Comparison of ENCODE assay signal across 8 cellular contexts in genomic region chr14:105481886-105482454, GRCh38. TPM values are rescaled to one million over a fixed set of nuclear protein-coding genes. Genes with fewer than 3 reads are reported as not detected.
DNase-seq lines count a peak whose midpoint lies in the region; ATAC-seq and TF ChIP-seq lines count a peak whose summit lies in the region.

No MANE protein-coding gene starts in this region.

- DNase-seq in Daoy (ENCODE audit: low read depth) (peak; percentile 99), NCI-H1436 (lab: John Stamatoyannopoulos, UW) (peak; percentile 94), T-cell (peak; percentile 81 to 98 (median 96)), amniotic epithelial cell (ENCODE audit: low read depth) (peak; percentile 93), left cardiac atrium (peak; percentile 96), psoas muscle (peak; percentile 93 to 95), upper lobe of right lung (peak; percentile 95)

- H3K27ac Mint-ChIP-seq in T-cell, result peak overlapping the region; percentile 99 to 100

- H3K27me3 ChIP-seq in psoas muscle (ENCODE audit: insufficient read depth in 3 of 3, low read length in 2 of 3) (peaks cover 0 to 14% (median 0%) of the 10 kb centered on the region in 3 donors), upper lobe of right lung (no peaks in the 10 kb centered on the region)

- H3K27me3 Mint-ChIP-seq in T-cell, result peaks cover 0 to 3% of the 10 kb centered on the region in 2 donors

- 5 to 17% (median 6%) methylated on average over 16 to 18 of the region's 18 CpGs for WGBS in psoas muscle, 3 donors

- H3K9me3 Mint-ChIP-seq in T-cell, result no peaks in the 10 kb centered on the region

- ATAC-seq in HG02588 (IDR thresholded peaks at IDR 0.05; ENCODE audit: unreplicated experiment), result peak; percentile 32
- peak; percentile 55 to 70 (median 66) for ATAC-seq in T-cell (replicated peaks in 1 of 4)
- peak; percentile 45 to 56 for ATAC-seq in left cardiac atrium
- peak; percentile 22 to 51 (median 39) for ATAC-seq in psoas muscle
- peak; percentile 57 for ATAC-seq in upper lobe of right lung

- intact Hi-C loops in left cardiac atrium (cut with DNase I), result no loop called here
- intact Hi-C loops in psoas muscle (cut with DNase I), result no loop called here
- intact Hi-C loops in upper lobe of right lung (cut with DNase I), result no loop called here

- H3K4me3 ChIP-seq in psoas muscle (peak overlapping the region; percentile 52), upper lobe of right lung (peak overlapping the region; percentile 40)

- CTCF ChIA-PET in T-cell (lab: Charles Lee), result interaction anchor here (0.6 to 2.7 kb wide), 3 partner anchors 8 to 417 kb away, joined by 3 to 74 read pairs (median 9); partner anchors contain the start of genes GPR132 (in 1 of the 2) and TEDC1 (in 1 of the 2)

- POLR2A ChIA-PET in T-cell (lab: Charles Lee), result interaction anchor here (0.6 to 1.1 kb wide), 3 partner anchors 8 to 143 kb away, joined by 3 to 10 read pairs (median 5); partner anchors contain the start of gene TEDC1 (in 1 of the 2)

- H3K36me3 ChIP-seq in psoas muscle (ENCODE audit: insufficient read depth in 1 of 2, low read depth in 1 of 2) (no peaks in the 10 kb centered on the region), upper lobe of right lung (no peaks in the 10 kb centered on the region)

- peak overlapping the region; percentile 71 to 79 (median 76) for H3K4me3 Mint-ChIP-seq in T-cell

- H3K36me3 Mint-ChIP-seq in T-cell, result no peaks in the 10 kb centered on the region

- H3K9me3 ChIP-seq in psoas muscle (no peaks in the 10 kb centered on the region), upper lobe of right lung (no peaks in the 10 kb centered on the region)

- H3K4me1 ChIP-seq in psoas muscle, result peaks cover 30% of the 10 kb centered on the region
- peaks cover 60% of the 10 kb centered on the region for H3K4me1 ChIP-seq in upper lobe of right lung

- TF ChIP-seq CTCF in psoas muscle (IDR thresholded peaks at IDR 0.05), result no peak
- no peak for TF ChIP-seq CTCF in upper lobe of right lung (IDR thresholded peaks at IDR 0.05)

- peaks cover 58 to 68% (median 59%) of the 10 kb centered on the region in 3 donors for H3K4me1 Mint-ChIP-seq in T-cell

- H3K27ac ChIP-seq in psoas muscle (peak overlapping the region; percentile 83), upper lobe of right lung (peak overlapping the region; percentile 98)

RNA-seq across cellular contexts. Expression of gene CRIP1, which starts 4.7 kb away (rescaled TPM):
- 15.0 and 20.4 TPM in 2 replicates for total RNA-seq in Daoy (2014; rRNA removed; shearing (Covaris generic))
- 100 to 1,000 TPM; 224 to 477 (median 329) TPM for total RNA-seq in T-cell
- total RNA-seq in left cardiac atrium, result 100 to 1,000 TPM; 137 to 192 TPM
- 10 to 100 TPM; 11.5 to 24.9 (median 14.2) TPM for total RNA-seq in psoas muscle
- 10 to 100 TPM; 17.5 to 27.2 (median 20.6) TPM for polyA plus RNA-seq in psoas muscle
- total RNA-seq in upper lobe of right lung, result 96.2 TPM

RNA-seq across cellular contexts. Expression of gene CRIP2, which starts 7.3 kb away (rescaled TPM):
- total RNA-seq in Daoy (2014; rRNA removed; shearing (Covaris generic)), result 88.8 and 94.1 TPM in 2 replicates
- 10 to 100 TPM in 4 of 5 donors, 1 to 10 TPM in 1; 6.4 to 38.7 (median 19.7) TPM for total RNA-seq in T-cell
- total RNA-seq in left cardiac atrium, result 100 to 1,000 TPM; 783 to 843 TPM
- 10 to 100 TPM; 23.1 to 46.5 (median 30.2) TPM for total RNA-seq in psoas muscle
- 10 to 100 TPM; 28.5 to 71.8 (median 47.3) TPM for polyA plus RNA-seq in psoas muscle
- 191 TPM for total RNA-seq in upper lobe of right lung

RNA-seq across cellular contexts. Expression of gene TEDC1, which starts 9.1 kb away (rescaled TPM):
- 61.9 and 73.5 TPM in 2 replicates for total RNA-seq in Daoy (2014; rRNA removed; shearing (Covaris generic))
- total RNA-seq in T-cell (100 to 1,000 TPM in 1 of 5 donors, 10 to 100 TPM in 4; 32.8 to 186 (median 37.5) TPM), left cardiac atrium (1 to 10 TPM; 5.1 to 5.9 TPM), psoas muscle (1 to 10 TPM in 3 of 4 donors, under 1 TPM in 1; 0.95 to 2.0 (median 1.2) TPM), upper lobe of right lung (7.9 TPM)
- 1 to 10 TPM; 1.9 to 5.2 (median 2.3) TPM for polyA plus RNA-seq in psoas muscle

RNA-seq across cellular contexts. Expression of gene TMEM121, which starts 44.4 kb away (rescaled TPM):
- 8.4 and 8.7 TPM in 2 replicates for total RNA-seq in Daoy (2014; rRNA removed; shearing (Covaris generic))
- total RNA-seq in T-cell (1 to 10 TPM; 1.8 to 6.7 (median 4.0) TPM), left cardiac atrium (1 to 10 TPM; 2.2 to 2.7 TPM), psoas muscle (under 1 TPM; 0.23 to 0.60 (median 0.39) TPM), upper lobe of right lung (1.5 TPM)
- polyA plus RNA-seq in psoas muscle, result under 1 TPM; 0.08 to 0.60 (median 0.17) TPM

Comparison
In these comparisons a context has a peak if more than half of its experiments do, and no peak if none do; other contexts are left out.
1. Peak in every context shown above with its lines: DNase-seq, ATAC-seq, H3K4me3 ChIP-seq and H3K27ac ChIP-seq.